8 cellular contexts compared by ENCODE assay signal in the genomic region with DNA sequence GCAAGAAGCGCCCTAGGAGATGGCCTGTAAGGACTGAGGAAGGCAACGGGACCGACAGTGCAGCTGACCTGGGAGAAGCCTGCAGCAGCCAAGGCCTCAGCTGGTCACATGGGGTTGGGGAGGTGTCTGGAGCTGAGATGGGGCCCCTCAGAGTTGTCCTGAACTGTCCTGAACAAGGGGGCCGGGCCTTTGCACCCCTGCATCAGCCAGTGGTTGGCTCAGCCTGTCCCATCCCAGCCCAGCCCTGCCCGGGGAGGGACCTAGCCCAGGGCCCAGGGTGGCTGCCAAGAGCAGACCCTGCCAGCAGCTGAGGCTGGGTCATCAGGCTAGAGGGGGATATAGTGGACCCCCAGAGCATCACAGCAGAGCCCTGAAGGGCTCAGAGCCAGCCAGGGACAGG.
"Had no signal": no experiment of that assay in that cellular context is flagged by ENCODE, and none has a peak within 500 bp of the region (broad histone marks: within the 10 kb centered on the region; RNA-seq: fewer than 3 reads in every experiment).

No MANE protein-coding gene starts in this region.

- H3K4me3 ChIP-seq: GM23338 had no signal

- H3K27ac ChIP-seq: HL-60 had no signal

- H3K4me2 ChIP-seq: GM23338 had no signal

- H3K27ac Mint-ChIP-seq: GM23338, H9, IgD-negative memory B cell had no signal

- FAIRE-seq: H1, H54, HepG2 had no signal

- H3K4me3 Mint-ChIP-seq: GM23338, H9, IgD-negative memory B cell had no signal

- DNase-seq: H9, HCEC 1CT had no signal

- H3K9me3 Mint-ChIP-seq: GM23338 had no signal

- ATAC-seq: GM23338, HepG2 had no signal

- H2AFZ ChIP-seq: GM23338 had no signal
